In genomic region chr10:90354914-90355313, GRCh38 we compare ENCODE assay signal across 27 cellular contexts.
"Had no signal": no experiment of that assay in that cellular context is flagged by ENCODE, and none has a peak within 500 bp of the region (broad histone marks: within the 10 kb centered on the region; RNA-seq: fewer than 3 reads in every experiment).

No MANE protein-coding gene starts in this region.

- H3K4me3 ChIP-seq: neural progenitor cell, ovary, psoas muscle, right lobe of liver, sigmoid colon, suprapubic skin, testis, tibial artery, transverse colon, upper lobe of right lung, uterus had no signal

- H3K27me3 ChIP-seq: neural progenitor cell, ovary, right lobe of liver, sigmoid colon, suprapubic skin, testis, tibial artery, transverse colon, upper lobe of right lung, uterus had no signal

- H3K36me3 ChIP-seq: neural progenitor cell, ovary, right lobe of liver, sigmoid colon, suprapubic skin, tibial artery, transverse colon, upper lobe of right lung, uterus had no signal

- DNase-seq: naive thymus-derived CD8-positive, alpha-beta T cell; occipital lobe; ovary; posterior cingulate gyrus; psoas muscle; right cardiac atrium; right lobe of liver; sigmoid colon; small intestine; stimulated activated CD4-positive, alpha-beta T cell treated with anti-CD3 and anti-CD28 coated beads, Interleukin-15, amount 100 ng/mL, for 24 hours; stimulated activated CD4-positive, alpha-beta T cell treated with anti-CD3 and anti-CD28 coated beads, Interleukin-4, amount 100 ng/mL, for 1 hour; stimulated activated CD4-positive, alpha-beta T cell treated with anti-CD3 and anti-CD28 coated beads, Interleukin-4, amount 100 ng/mL, for 4 hours; stimulated activated CD8-positive, alpha-beta memory T cell treated with anti-CD3 and anti-CD28 coated beads, Interleukin-4, amount 100 ng/mL, for 48 hours; stimulated activated naive CD4-positive, alpha-beta T cell; stimulated activated naive CD8-positive, alpha-beta T cell treated with anti-CD3 and anti-CD28 coated beads, Interleukin-15, amount 100 ng/mL, for 72 hours; stimulated activated naive CD8-positive, alpha-beta T cell treated with anti-CD3 and anti-CD28 coated beads, Interleukin-15, Interleukin-2, amounts not matched to agents 100 U/mL and 50 U/mL, for 24 hours; substantia nigra; testis; tibial artery; transverse colon; upper lobe of right lung; uterus had no signal

- H3K27ac ChIP-seq: neural progenitor cell, ovary, parathyroid adenoma, psoas muscle, right lobe of liver, sigmoid colon, suprapubic skin, testis, tibial artery, transverse colon, upper lobe of right lung, uterus had no signal

- H3K9me3 ChIP-seq: ovary, psoas muscle, right lobe of liver, sigmoid colon, suprapubic skin, testis, tibial artery, transverse colon, upper lobe of right lung, uterus had no signal

- ATAC-seq: naive thymus-derived CD8-positive, alpha-beta T cell; natural killer cell treated with Interleukin-12 subunit alpha and Interleukin-12 subunit beta and Interleukin-15 and Interleukin-18, amount 100 ng/mL, for 72 hours; psoas muscle; right cardiac atrium; right lobe of liver; stimulated activated memory B cell treated with anti-CD40 and anti-IgM and Interleukin-4, amounts not matched to agents 10 μg/mL and 1 μg/mL and 100 μg/mL, for 72 hours; stimulated activated naive CD8-positive, alpha-beta T cell treated with anti-CD3 and anti-CD28 coated beads, Interleukin-15, amount 100 ng/mL, for 72 hours; stimulated activated naive CD8-positive, alpha-beta T cell treated with anti-CD3 and anti-CD28 coated beads, Interleukin-15, Interleukin-2, amounts not matched to agents 100 U/mL and 50 U/mL, for 24 hours; upper lobe of right lung had no signal

- H3K4me1 ChIP-seq: neural progenitor cell, psoas muscle, right lobe of liver, sigmoid colon, suprapubic skin, testis, tibial artery, transverse colon, upper lobe of right lung, uterus had no signal
